29 cellular contexts compared by ENCODE assay signal in genomic region chr2:146642066-146642465, GRCh38.
DNase-seq lines count a peak whose midpoint lies in the region; ATAC-seq and TF ChIP-seq lines count a peak whose summit lies in the region.
"Had no signal": no experiment of that assay in that cellular context is flagged by ENCODE, and none has a peak within 500 bp of the region (broad histone marks: within the 10 kb centered on the region; RNA-seq: fewer than 3 reads in every experiment).

No MANE protein-coding gene starts in this region.

- 73% methylated on average over 4 of the region's 4 CpGs for WGBS in hepatocyte (ENCODE audit: low lambda C conversion rate, missing lambda C conversion rate)
- WGBS in esophagus squamous epithelium, 2 donors: 63 to 80% methylated on average over 2 to 3 of the region's 4 CpGs

- peak; percentile 14 for DNase-seq in SHP77 treated with DMSO at 0.1 percent for 48 hours (lab: John Stamatoyannopoulos, UW)
- DNase-seq in SHP77 (lab: John Stamatoyannopoulos, UW): no peak
- DNase-seq in NCI-H510A treated with DMSO at 0.1 percent for 48 hours (lab: John Stamatoyannopoulos, UW): peak; percentile 39
- peak; percentile 13 for DNase-seq in hepatocyte (ENCODE audit: low spot score)
- no peak for DNase-seq in esophagus squamous epithelium (lab: John Stamatoyannopoulos, UW)
- no peak for DNase-seq in DMS79 (lab: John Stamatoyannopoulos, UW)
- DNase-seq: activated CD4-positive, alpha-beta T cell treated with anti-CD3 and anti-CD28 coated beads, Interleukin-2, amount 10 ng/mL, durations not matched to agents 24 days and 14 days; activated gamma-delta T cell treated with Interleukin-2 at 50 U/mL for 16 hours; activated T-cell treated with anti-CD3 and anti-CD28 coated beads, Interleukin-2, amount 50 U/mL, for 4 hours; AML-193; central memory CD4-positive, alpha-beta T cell; dermis blood vessel endothelial cell; DMS 273 treated with DMSO at 0.1 percent for 48 hours; GF-D8; hypothalamus; Kasumi-1; NCI-H1092; NCI-H446 treated with DMSO at 0.1 percent for 48 hours; NK-92 treated with Interleukin-12 subunit alpha and Interleukin-12 subunit beta, amount 100 ng/mL, for 24 hours; SIG-M5; stomach; thyroid gland had no signal

- no peaks in the 10 kb centered on the region for H3K79me2 ChIP-seq in hepatocyte

- intact Hi-C loops in esophagus squamous epithelium (cut with DNase I): no loop called here

- no peaks in the 10 kb centered on the region for H3K9me2 ChIP-seq in hepatocyte (replicated peaks; ENCODE audit: insufficient read depth)

- H3K9me3 ChIP-seq in hepatocyte (ENCODE audit: low read depth): no peaks in the 10 kb centered on the region
- no peaks in the 10 kb centered on the region for H3K9me3 ChIP-seq in esophagus squamous epithelium
- H3K9me3 ChIP-seq: A549, left lung, thyroid gland, vagina had no signal

- ATAC-seq in HG03460 (IDR thresholded peaks at IDR 0.05; ENCODE audit: unreplicated experiment) (no peak), HG03442 (IDR thresholded peaks at IDR 0.05; ENCODE audit: unreplicated experiment) (no peak)
- ATAC-seq: A549; activated T-cell treated with anti-CD3 and anti-CD28 coated beads, Interleukin-2, amount 50 U/mL, for 4 hours; left lung had no signal

- TF ChIP-seq POLR2A in esophagus squamous epithelium (IDR thresholded peaks at IDR 0.05): no peak

- H3K4me3 ChIP-seq in hepatocyte (no peak overlapping the region), esophagus squamous epithelium (no peak overlapping the region)
- H3K4me3 ChIP-seq: A549, left lung, skin epidermis, stomach, thyroid gland, vagina had no signal

- no peaks in the 10 kb centered on the region for H3K4me1 ChIP-seq in hepatocyte (ENCODE audit: insufficient read depth)
- no peaks in the 10 kb centered on the region for H3K4me1 ChIP-seq in esophagus squamous epithelium
- H3K4me1 ChIP-seq: A549, left lung, stomach, thyroid gland, vagina had no signal

- H3K27ac ChIP-seq in hepatocyte (no peak overlapping the region), esophagus squamous epithelium (no peak overlapping the region)
- H3K27ac ChIP-seq: A549, left lung, skin epidermis, stomach, thyroid gland, vagina, VCaP had no signal

- H3K36me3 ChIP-seq in hepatocyte (replicated peaks; ENCODE audit: insufficient read depth, low read depth): no peaks in the 10 kb centered on the region
- no peaks in the 10 kb centered on the region for H3K36me3 ChIP-seq in esophagus squamous epithelium
- H3K36me3 ChIP-seq: left lung, stomach, thyroid gland, vagina had no signal

- H3K4me2 ChIP-seq in hepatocyte: no peak overlapping the region
- H3K4me2 ChIP-seq: A549 had no signal

- TF ChIP-seq CTCF in hepatocyte (IDR thresholded peaks at IDR 0.05; ENCODE audit: poor library complexity): no peak
- no peak for TF ChIP-seq CTCF in esophagus squamous epithelium (IDR thresholded peaks at IDR 0.05)

- H2AFZ ChIP-seq in hepatocyte: no peak overlapping the region

- H3K27me3 ChIP-seq in hepatocyte: no peaks in the 10 kb centered on the region
- no peaks in the 10 kb centered on the region for H3K27me3 ChIP-seq in esophagus squamous epithelium
- H3K27me3 ChIP-seq: left lung, stomach, thyroid gland, vagina had no signal

- no peaks in the 10 kb centered on the region for H4K20me1 ChIP-seq in hepatocyte (ENCODE audit: insufficient read depth, poor library complexity, severe bottlenecking)

Comparison
In these comparisons a context has a peak if more than half of its experiments do, and no peak if none do; other contexts are left out.
1. DNase-seq: peak in SHP77 treated with DMSO at 0.1 percent for 48 hours (single experiment), NCI-H510A treated with DMSO at 0.1 percent for 48 hours (single experiment) and hepatocyte (single experiment); none in SHP77 (0 of 2), esophagus squamous epithelium (single experiment) and DMS79 (single experiment).